ENCODE assay signal across 24 cellular contexts in genomic region chr1:91120915-91121314, GRCh38.
DNase-seq lines count a peak whose midpoint lies in the region; ATAC-seq, FAIRE-seq and TF ChIP-seq lines count a peak whose summit lies in the region.
"Had no signal": no experiment of that assay in that cellular context is flagged by ENCODE, and none has a peak within 500 bp of the region (broad histone marks: within the 10 kb centered on the region; RNA-seq: fewer than 3 reads in every experiment).

No MANE protein-coding gene starts in this region.

- FAIRE-seq in HepG2 (lab: Jason Lieb, UNC): no peak
- FAIRE-seq: keratinocyte had no signal

- no peaks in the 10 kb centered on the region for H3K27me3 ChIP-seq in HAP-1 (ENCODE audit: low read depth)
- H3K27me3 ChIP-seq in HepG2 (ENCODE audit: control insufficient read depth in 1 of 2, insufficient read depth in 2 of 2, low read length in 2 of 2): no peaks in the 10 kb centered on the region
- no peaks in the 10 kb centered on the region for H3K27me3 ChIP-seq in thyroid gland
- H3K27me3 ChIP-seq in MG63: no peaks in the 10 kb centered on the region
- no peaks in the 10 kb centered on the region for H3K27me3 ChIP-seq in adrenal gland

- CTCF ChIA-PET in HepG2 (lab: Yijun Ruan, JAX; ENCODE audit: low intra/inter-chr PET ratio, low total read pairs): no interaction called here

- H3K4me1 ChIP-seq in HAP-1 (peaks cover 16% of the 10 kb centered on the region), HepG2 (ENCODE audit: insufficient read depth, low read length) (peaks cover 20% of the 10 kb centered on the region), thyroid gland (peaks cover 18 to 21% of the 10 kb centered on the region in 2 donors), adrenal gland (replicated peaks in 1 of 2) (no peaks in the 10 kb centered on the region)

- no peaks in the 10 kb centered on the region for H3K36me3 ChIP-seq in HAP-1 (replicated peaks)
- H3K36me3 ChIP-seq in HepG2 (replicated peaks in 1 of 2; ENCODE audit: control insufficient read depth in 1 of 2, insufficient read depth in 2 of 2, low read length in 2 of 2): no peaks in the 10 kb centered on the region
- H3K36me3 ChIP-seq in thyroid gland: no peaks in the 10 kb centered on the region
- no peaks in the 10 kb centered on the region for H3K36me3 ChIP-seq in MG63
- no peaks in the 10 kb centered on the region for H3K36me3 ChIP-seq in adrenal gland (replicated peaks in 1 of 2)

- no peaks in the 10 kb centered on the region for H4K20me1 ChIP-seq in HepG2 (ENCODE audit: insufficient read depth, low read length)

- H2AFZ ChIP-seq in HepG2 (ENCODE audit: low read length): no peak overlapping the region

- H3K9me3 ChIP-seq in HAP-1: no peaks in the 10 kb centered on the region
- no peaks in the 10 kb centered on the region for H3K9me3 ChIP-seq in HepG2 (ENCODE audit: low read length)
- no peaks in the 10 kb centered on the region for H3K9me3 ChIP-seq in thyroid gland
- H3K9me3 ChIP-seq in MG63: no peaks in the 10 kb centered on the region
- H3K9me3 ChIP-seq in adrenal gland (replicated peaks in 1 of 3): no peaks in the 10 kb centered on the region

- ATAC-seq in HepG2: peak; percentile 48; the same call in 2 of the 3 replicates
- ATAC-seq: activated T-helper 17 cell treated with anti-CD3 and anti-CD28 coated beads, Interleukin-2, amount 50 U/mL, for 72 hours; natural killer cell treated with Interleukin-12 subunit alpha and Interleukin-12 subunit beta and Interleukin-15 and Interleukin-18, amount 100 ng/mL, for 72 hours had no signal

- H3K79me2 ChIP-seq in HepG2 (ENCODE audit: insufficient read depth, low read length): no peaks in the 10 kb centered on the region

- in situ Hi-C loops in HAP-1 (cut with MboI; ENCODE audit: low sequenced_read_pairs) (no loop called here), HepG2 (cut with HindIII; ENCODE audit: extremely low pct_ligation_motif_present, low pct_unique_long_range_greater_than_20kb) (no loop called here)

- intact Hi-C loops in HepG2 (cut with micrococcal nuclease; ENCODE audit: unreplicated experiment) (no loop called here), thyroid gland (cut with DNase I) (no loop called here), adrenal gland (cut with DNase I) (no loop called here)

- BruUV-seq in HepG2 (replicated peaks; lab: Mats Ljungman, UMichigan): no TSS peak

- DNase-seq in HAP-1 (ENCODE audit: low spot score in 2 of 2) (peak; percentile 20 to 27), dedifferentiated amniotic fluid mesenchymal stem cell (ENCODE audit: extremely low spot score) (peak; percentile 31), HepG2 (ENCODE audit: low spot score) (no peak), thyroid gland (no peak), MG63 (no peak), adrenal gland (no peak), NCI-H1694 (lab: John Stamatoyannopoulos, UW) (no peak), LoVo (ENCODE audit: low spot score) (no peak)
- DNase-seq: activated CD4-positive, alpha-beta T cell treated with anti-CD3 and anti-CD28 coated beads, Interleukin-2, amount 10 ng/mL, durations not matched to agents 24 days and 14 days; activated naive CD8-positive, alpha-beta T cell treated with anti-CD3 and anti-CD28 coated beads for 36 hours; CD8-positive, alpha-beta memory T cell; DMS79 treated with DMSO at 0.1 percent for 48 hours; hippocampal formation; NCI-H1417; NCI-H2171; NCI-H526 treated with DMSO at 0.1 percent for 48 hours; posterior cingulate gyrus; SHP77 treated with DMSO at 0.1 percent for 48 hours; stimulated activated CD4-positive, alpha-beta T cell treated with anti-CD3 and anti-CD28 coated beads, Interleukin-2, amount 100 ng/mL, for 24 hours; stimulated activated naive CD4-positive, alpha-beta T cell; T-helper 1 cell had no signal

- H3K27ac ChIP-seq in HepG2 (ENCODE audit: extremely low read length, insufficient read depth, low read length) (no peak overlapping the region), thyroid gland (peak overlapping the region; percentile 73 to 94 (median 90)), adrenal gland (no peak overlapping the region)

- WGBS in HepG2 (ENCODE audit: low lambda C conversion rate): 0% methylated on average over 1 of the region's 1 CpG
- 40 to 56% methylated on average over 1 of the region's 1 CpG for WGBS in thyroid gland, 2 donors
- WGBS in adrenal gland, 4 donors: 44 to 50% (median 46%) methylated on average over 1 of the region's 1 CpG

- H3K9ac ChIP-seq in HepG2 (ENCODE audit: insufficient read depth, low read depth, low read length): no peak overlapping the region

- POLR2A ChIA-PET in HepG2 (lab: Yijun Ruan, JAX): interaction anchor here (1.2 kb wide), 1 partner anchor 94 kb away, joined by 3 read pairs; no protein-coding TSS in a partner anchor

- TF ChIP-seq POLR2A in HepG2 (IDR thresholded peaks at IDR 0.05; ENCODE audit: insufficient read depth in 1 of 2, low read depth in 2 of 2, low read length in 2 of 2) (no peak), thyroid gland (IDR thresholded peaks at IDR 0.05) (no peak), adrenal gland (IDR thresholded peaks at IDR 0.05) (no peak)

- H3K4me3 ChIP-seq in HAP-1: no peak overlapping the region
- no peak overlapping the region for H3K4me3 ChIP-seq in HepG2 (replicated peaks in 1 of 3; ENCODE audit: insufficient read depth in 1 of 3, low read depth in 2 of 3, low read length in 3 of 3)
- H3K4me3 ChIP-seq in thyroid gland (replicated peaks in 1 of 3): no peak overlapping the region
- H3K4me3 ChIP-seq in MG63: no peak overlapping the region
- no peak overlapping the region for H3K4me3 ChIP-seq in adrenal gland

- H3K4me2 ChIP-seq in HepG2 (ENCODE audit: low read depth, low read length): no peak overlapping the region

- TF ChIP-seq EP300 in HepG2 (IDR thresholded peaks at IDR 0.05; ENCODE audit: low read depth in 2 of 2, low read length in 2 of 2) (no peak), HepG2 (CRISPR knock-in tag; IDR thresholded peaks at IDR 0.05; ENCODE audit: borderline replicate concordance) (no peak)

- TF ChIP-seq RAD21 in HepG2 (CRISPR knock-in tag; IDR thresholded peaks at IDR 0.05): no peak

- TF ChIP-seq CTCF in HepG2 (CRISPR knock-in tag; IDR thresholded peaks at IDR 0.05) (no peak), thyroid gland (IDR thresholded peaks at IDR 0.05) (no peak), adrenal gland (IDR thresholded peaks at IDR 0.05) (no peak)

TF ChIP-seq in HepG2, 621 proteins besides CTCF, POLR2A, EP300 and RAD21 (continues in another document):
- TF ChIP-seq ARNTL (CRISPR knock-in tag; IDR thresholded peaks at IDR 0.05) (no peak), SRY (CRISPR knock-in tag; IDR thresholded peaks at IDR 0.05) (no peak), MEIS1 (CRISPR knock-in tag; IDR thresholded peaks at IDR 0.05; ENCODE audit: borderline replicate concordance) (no peak), DPF2 (CRISPR knock-in tag; IDR thresholded peaks at IDR 0.05; ENCODE audit: borderline replicate concordance, low read depth) (no peak)

Comparison
In these comparisons a context has a peak if more than half of its experiments do, and no peak if none do; other contexts are left out.
1. DNase-seq: peak in HAP-1 (2 of 2) and dedifferentiated amniotic fluid mesenchymal stem cell (single experiment); none in HepG2 (single experiment), thyroid gland (0 of 2), MG63 (single experiment), adrenal gland (0 of 7), NCI-H1694 (single experiment) and LoVo (single experiment).
2. H3K27ac ChIP-seq: peak in thyroid gland (3 of 3); none in HepG2 (single experiment) and adrenal gland (0 of 5).